Comparison of ENCODE assay signal across 8 cellular contexts in genomic region chr2:24082787-24083566, GRCh38. TPM values are rescaled to one million over a fixed set of nuclear protein-coding genes. Genes with fewer than 3 reads are reported as not detected.
A peak's percentile ranks its signal among the peaks of the same experiment; 100 is the strongest.
DNase-seq lines count a peak whose midpoint lies in the region; ATAC-seq, FAIRE-seq and TF ChIP-seq lines count a peak whose summit lies in the region.

No MANE protein-coding gene starts in this region.

- TF ChIP-seq RAD21 in A549 (conservative IDR thresholded peaks at IDR 0.05 in 1 of 2, IDR thresholded peaks at IDR 0.05 in 1 of 2), result no peak

- WGBS in A549 (ENCODE audit: missing lambda C conversion rate), result 70% methylated on average over 8 of the region's 8 CpGs
- whole genome bisulfite sequencing in HUES64, result 88% methylated on average over 8 of the region's 8 CpGs

- H3K4me2 ChIP-seq in A549, result peak overlapping the region; percentile 95

- TF ChIP-seq EP300 in A549 (IDR thresholded peaks at IDR 0.05), result no peak

- no peak for DNase-seq in A549 (ENCODE audit: low read depth in 1 of 2, low spot score in 1 of 2)
- DNase-seq in cardiac fibroblast (ENCODE audit: low read depth in 2 of 2), result no peak
- peak; percentile 23 to 54 (median 37) for DNase-seq in mucosa of descending colon
- DNase-seq in OCI-M2 (lab: John Stamatoyannopoulos, UW; ENCODE audit: unreplicated experiment), result no peak
- DNase-seq in ecto neural progenitor cell (ENCODE audit: low spot score), result no peak

- H3K36me3 ChIP-seq in HUES64 (ENCODE audit: insufficient read depth, low read length), result peaks cover 35% of the 10 kb centered on the region
- H3K36me3 ChIP-seq in mucosa of descending colon (ENCODE audit: low read depth), result no peaks in the 10 kb centered on the region

- no peaks in the 10 kb centered on the region for H3K27me3 ChIP-seq in HUES64 (ENCODE audit: insufficient read depth, low read length)

- FAIRE-seq in A549 (lab: Jason Lieb, UNC), result no peak

- POLR2A ChIA-PET in A549 (lab: Yijun Ruan, JAX), result interaction anchor here (0.6 to 5.0 kb wide), 14 partner anchors 10 to 277 kb away, joined by 3 to 99 read pairs (median 12); partner anchors contain the start of genes ATAD2B, FAM228B, ITSN2 and PFN4

- no peak for TF ChIP-seq POLR2A in A549 (IDR thresholded peaks at IDR 0.05; ENCODE audit: low read length)

- H3K9me3 ChIP-seq in A549 (no peaks in the 10 kb centered on the region), HUES64 (ENCODE audit: insufficient read depth, low read depth, low read length) (no peaks in the 10 kb centered on the region), mucosa of descending colon (no peaks in the 10 kb centered on the region)

- H3K4me1 ChIP-seq in A549 (peaks cover 27% of the 10 kb centered on the region), HUES64 (ENCODE audit: insufficient read depth, low read length) (peaks cover 11% of the 10 kb centered on the region), mucosa of descending colon (ENCODE audit: low read depth) (peaks cover 21% of the 10 kb centered on the region)

- H3K4me3 ChIP-seq in A549 (peak overlapping the region; percentile 65), HUES64 (ENCODE audit: low read length) (peak overlapping the region; percentile 79), cardiac fibroblast (replicated peaks in 1 of 2; ENCODE audit: low read depth in 2 of 2, low read length in 2 of 2) (peak overlapping the region; percentile 69 to 73), mucosa of descending colon (no peak overlapping the region)

- CTCF ChIA-PET in A549 (lab: Yijun Ruan, JAX), result interaction anchor here (0.7 to 5.9 kb wide), 41 partner anchors 7 to 855 kb away, joined by 3 to 90 read pairs (median 7); partner anchors contain the start of genes ATAD2B, FAM228B, FKBP1B and MFSD2B

- intact Hi-C loops in mucosa of descending colon (cut with DNase I, micrococcal nuclease), result no loop called here

- peak overlapping the region; percentile 91 to 97 for H3K27ac ChIP-seq in A549
- H3K27ac ChIP-seq in HUES64 (ENCODE audit: low read depth, low read length), result peak overlapping the region; percentile 99

- ATAC-seq in A549 (no peak), mucosa of descending colon (no peak), GM19328 (IDR thresholded peaks at IDR 0.05; ENCODE audit: unreplicated experiment) (no peak), HG03460 (IDR thresholded peaks at IDR 0.05; ENCODE audit: unreplicated experiment) (no peak)

- peak overlapping the region; percentile 94 for H3K9ac ChIP-seq in HUES64 (ENCODE audit: low read depth, low read length)

- TF ChIP-seq CTCF in A549 (IDR thresholded peaks at IDR 0.05), result no peak
- TF ChIP-seq CTCF in cardiac fibroblast (IDR thresholded peaks at IDR 0.05; ENCODE audit: low read depth, low read length), result no peak
- TF ChIP-seq CTCF in mucosa of descending colon (IDR thresholded peaks at IDR 0.05), result no peak

TF ChIP-seq in A549, 52 proteins besides CTCF, POLR2A, EP300 and RAD21 (continues in another document):
- TF ChIP-seq USF2 (IDR thresholded peaks at IDR 0.05) (peak; percentile 45), SREBF2 (IDR thresholded peaks at IDR 0.05) (no peak), ESRRA (IDR thresholded peaks at IDR 0.05; ENCODE audit: borderline replicate concordance, low read length) (no peak), HOXA7 (CRISPR knock-in tag; IDR thresholded peaks at IDR 0.05) (no peak), JUN (IDR thresholded peaks at IDR 0.05) (no peak), ELK1 (IDR thresholded peaks at IDR 0.05; ENCODE audit: low read depth, low read length) (no peak), PHF8 (IDR thresholded peaks at IDR 0.05; ENCODE audit: borderline replicate concordance, low read depth) (no peak), JUNB (IDR thresholded peaks at IDR 0.05) (no peak), ZC3H11A (IDR thresholded peaks at IDR 0.05) (no peak), EHMT2 (IDR thresholded peaks at IDR 0.05; ENCODE audit: low read depth) (no peak)
- TF ChIP-seq, protein P1, sequence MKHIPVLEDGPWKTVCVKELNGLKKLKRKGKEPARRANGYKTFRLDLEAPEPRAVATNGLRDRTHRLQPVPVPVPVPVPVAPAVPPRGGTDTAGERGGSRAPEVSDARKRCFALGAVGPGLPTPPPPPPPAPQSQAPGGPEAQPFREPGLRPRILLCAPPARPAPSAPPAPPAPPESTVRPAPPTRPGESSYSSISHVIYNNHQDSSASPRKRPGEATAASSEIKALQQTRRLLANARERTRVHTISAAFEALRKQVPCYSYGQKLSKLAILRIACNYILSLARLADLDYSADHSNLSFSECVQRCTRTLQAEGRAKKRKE (CRISPR knock-in tag; IDR thresholded peaks at IDR 0.05; ENCODE audit: low read depth), result peak; percentile 61; the same call in 1 of the 2 replicates
- TF ChIP-seq, protein P2, sequence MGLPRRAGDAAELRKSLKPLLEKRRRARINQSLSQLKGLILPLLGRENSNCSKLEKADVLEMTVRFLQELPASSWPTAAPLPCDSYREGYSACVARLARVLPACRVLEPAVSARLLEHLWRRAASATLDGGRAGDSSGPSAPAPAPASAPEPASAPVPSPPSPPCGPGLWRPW (IDR thresholded peaks at IDR 0.05), result no peak

RNA-seq across cellular contexts. Expression of gene TP53I3, which starts 1.7 kb away (rescaled TPM):
- 93.7 and 99.1 TPM in 2 replicates for polyA plus RNA-seq in A549 (2011; rRNA removed)
- polyA plus RNA-seq in A549 (2012; cell fraction: cytosol; rRNA removed), result 150 and 186 TPM in 2 replicates
- polyA plus RNA-seq in A549 (2012; cell fraction: nucleus; rRNA removed), result 347 and 392 TPM in 2 replicates
- polyA plus RNA-seq in A549 (2017; fragmentation: RNase III; extraction: RNeasy Plus Mini Kit Qiagen cat#74134 plus additional on column Dnase treatment), result 173 to 183 TPM (median 173 TPM) in 3 replicates
- polyA minus RNA-seq in A549 (2011; rRNA and poly(A)+ RNA removed), result 64.4 and 101 TPM in 2 replicates
- 39.8 TPM for polyA plus RNA-seq in HUES64 (2013, experiment 1 of 2)
- 33.8 TPM for polyA plus RNA-seq in HUES64 (2013, experiment 2 of 2)
- 100 to 1,000 TPM in 1 of 3 donors, 10 to 100 TPM in 2; 66.9 to 121 (median 96.7) TPM for total RNA-seq in mucosa of descending colon

RNA-seq across cellular contexts. Expression of gene SF3B6, which starts 6.9 kb away (rescaled TPM):
- 296 and 315 TPM in 2 replicates for polyA plus RNA-seq in A549 (2011; rRNA removed)
- polyA plus RNA-seq in A549 (2012; cell fraction: cytosol; rRNA removed), result 133 and 171 TPM in 2 replicates
- 45.9 and 85.7 TPM in 2 replicates for polyA plus RNA-seq in A549 (2012; cell fraction: nucleus; rRNA removed)
- polyA plus RNA-seq in A549 (2017; fragmentation: RNase III; extraction: RNeasy Plus Mini Kit Qiagen cat#74134 plus additional on column Dnase treatment), result 244 to 276 TPM (median 260 TPM) in 3 replicates
- 19.5 and 28.0 TPM in 2 replicates for polyA minus RNA-seq in A549 (2011; rRNA and poly(A)+ RNA removed)
- 129 TPM for polyA plus RNA-seq in HUES64 (2013, experiment 1 of 2)
- 153 TPM for polyA plus RNA-seq in HUES64 (2013, experiment 2 of 2)
- 10 to 100 TPM; 75.1 to 90.1 (median 76.1) TPM for total RNA-seq in mucosa of descending colon

RNA-seq across cellular contexts. Expression of gene FKBP1B, which starts 33.4 kb away (rescaled TPM):
- polyA plus RNA-seq in A549 (2011; rRNA removed), result 16.1 and 23.4 TPM in 2 replicates
- polyA plus RNA-seq in A549 (2012; cell fraction: cytosol; rRNA removed), result 23.5 and 24.2 TPM in 2 replicates
- 10.0 and 12.5 TPM in 2 replicates for polyA plus RNA-seq in A549 (2012; cell fraction: nucleus; rRNA removed)
- 8.5 to 9.1 TPM (median 8.9 TPM) in 3 replicates for polyA plus RNA-seq in A549 (2017; fragmentation: RNase III; extraction: RNeasy Plus Mini Kit Qiagen cat#74134 plus additional on column Dnase treatment)
- polyA minus RNA-seq in A549 (2011; rRNA and poly(A)+ RNA removed), result 7.6 and 8.4 TPM in 2 replicates
- 44.8 TPM for polyA plus RNA-seq in HUES64 (2013, experiment 1 of 2)
- polyA plus RNA-seq in HUES64 (2013, experiment 2 of 2), result 51.1 TPM
- 10 to 100 TPM in 1 of 3 donors, 1 to 10 TPM in 2; 7.2 to 14.7 (median 8.2) TPM for total RNA-seq in mucosa of descending colon

RNA-seq across cellular contexts. Expression of gene WDCP, which starts 35.8 kb away (rescaled TPM):
- polyA plus RNA-seq in A549 (2011; rRNA removed) (20.8 and 30.1 TPM in 2 replicates), A549 (2017; fragmentation: RNase III; extraction: RNeasy Plus Mini Kit Qiagen cat#74134 plus additional on column Dnase treatment) (12.1 to 12.9 TPM (median 12.7 TPM) in 3 replicates)
- 6.7 and 8.4 TPM in 2 replicates for polyA plus RNA-seq in A549 (2012; cell fraction: cytosol; rRNA removed)
- polyA plus RNA-seq in A549 (2012; cell fraction: nucleus; rRNA removed), result 6.6 and 9.5 TPM in 2 replicates
- polyA minus RNA-seq in A549 (2011; rRNA and poly(A)+ RNA removed), result 39.7 and 56.6 TPM in 2 replicates
- polyA plus RNA-seq in HUES64 (2013, experiment 1 of 2), result 17.7 TPM
- 17.6 TPM for polyA plus RNA-seq in HUES64 (2013, experiment 2 of 2)
- total RNA-seq in mucosa of descending colon, result 10 to 100 TPM in 1 of 3 donors, 1 to 10 TPM in 2; 3.3 to 12.7 (median 4.6) TPM

RNA-seq across cellular contexts. Expression of gene PFN4, which starts 40.2 kb away (rescaled TPM):
- polyA plus RNA-seq in A549 (2011; rRNA removed) (2.0 and 2.3 TPM in 2 replicates), A549 (2017; fragmentation: RNase III; extraction: RNeasy Plus Mini Kit Qiagen cat#74134 plus additional on column Dnase treatment) (1.2 to 1.6 TPM (median 1.6 TPM) in 3 replicates)
- polyA plus RNA-seq in A549 (2012; cell fraction: cytosol; rRNA removed), result 0.75 and 0.80 TPM in 2 replicates
- polyA plus RNA-seq in A549 (2012; cell fraction: nucleus; rRNA removed), result 0.44 and 0.56 TPM in 2 replicates
- polyA minus RNA-seq in A549 (2011; rRNA and poly(A)+ RNA removed), result 0.37 TPM in 1 of 2 replicates, not detected in the other
- polyA plus RNA-seq in HUES64 (2013, experiment 1 of 2), result not detected
- polyA plus RNA-seq in HUES64 (2013, experiment 2 of 2), result not detected
- not detected for total RNA-seq in mucosa of descending colon

Comparison
In these comparisons a context has a peak if more than half of its experiments do, and no peak if none do; other contexts are left out.
1. DNase-seq: peak in mucosa of descending colon (3 of 3); none in A549 (0 of 2), cardiac fibroblast (0 of 2), OCI-M2 (single experiment) and ecto neural progenitor cell (single experiment).